ENCODE assay signal across 9 cellular contexts in genomic region chr17:81064746-81065475, GRCh38. TPM values are rescaled to one million over a fixed set of nuclear protein-coding genes. Genes with fewer than 3 reads are reported as not detected.
DNase-seq lines count a peak whose midpoint lies in the region; ATAC-seq and TF ChIP-seq lines count a peak whose summit lies in the region.
"Had no signal": no experiment of that assay in that cellular context is flagged by ENCODE, and none has a peak within 500 bp of the region (broad histone marks: within the 10 kb centered on the region; RNA-seq: fewer than 3 reads in every experiment).

No MANE protein-coding gene starts in this region.

- peak; percentile 79 for DNase-seq in LHCN-M2 (ENCODE audit: low read depth)
- peak; percentile 87 for DNase-seq in epithelial cell of esophagus (ENCODE audit: low read depth)
- DNase-seq in lung (ENCODE audit: low spot score) = no peak
- no peak for DNase-seq in upper lobe of right lung
- DNase-seq in COLO668 (lab: John Stamatoyannopoulos, UW; ENCODE audit: unreplicated experiment) = no peak
- DNase-seq: activated naive CD8-positive, alpha-beta T cell treated with anti-CD3 and anti-CD28 coated beads for 36 hours; stimulated activated naive CD8-positive, alpha-beta T cell treated with anti-CD3 and anti-CD28 coated beads, Interleukin-15, amount 100 ng/mL, for 72 hours had no signal

- peaks cover 0 to 29% of the 10 kb centered on the region in 2 donors for H3K4me1 ChIP-seq in lung (ENCODE audit: control insufficient read depth in 2 of 2, insufficient read depth in 2 of 2, low read length in 2 of 2)
- H3K4me1 ChIP-seq in upper lobe of right lung = peaks cover 22% of the 10 kb centered on the region

- H3K27ac ChIP-seq in lung (ENCODE audit: low read depth in 1 of 2, low read length in 1 of 2) (peak overlapping the region in 1 of 2 donors; percentile 76), upper lobe of right lung (peak overlapping the region; percentile 58)

- WGBS in lung, 2 donors = 64 to 85% methylated on average over 17 of the region's 17 CpGs

- H3K9me3 ChIP-seq in lung (ENCODE audit: control insufficient read depth in 2 of 2, insufficient read depth in 1 of 2, low read length in 1 of 2) (no peaks in the 10 kb centered on the region), upper lobe of right lung (no peaks in the 10 kb centered on the region)

- ATAC-seq in lung (ENCODE audit: insufficient read depth, low FRiP score) (peak; percentile 5), upper lobe of right lung (peak; percentile 59), GM21367 (IDR thresholded peaks at IDR 0.05; ENCODE audit: unreplicated experiment) (no peak), GM21528 (IDR thresholded peaks at IDR 0.05; ENCODE audit: low FRiP score, unreplicated experiment) (no peak)
- ATAC-seq: stimulated activated naive CD8-positive, alpha-beta T cell treated with anti-CD3 and anti-CD28 coated beads, Interleukin-15, amount 100 ng/mL, for 72 hours had no signal

- TF ChIP-seq CTCF in epithelial cell of esophagus (IDR thresholded peaks at IDR 0.05; ENCODE audit: insufficient read depth, low read depth, low read length, missing control alignments) (no peak), lung (IDR thresholded peaks at IDR 0.05; ENCODE audit: control extremely low read depth, extremely low read depth) (no peak), upper lobe of right lung (IDR thresholded peaks at IDR 0.05) (no peak)

- H3K36me3 ChIP-seq in lung (ENCODE audit: control insufficient read depth in 2 of 2, insufficient read depth in 2 of 2, low read length in 2 of 2) = peaks cover 0 to 20% of the 10 kb centered on the region in 2 donors
- peaks cover 7% of the 10 kb centered on the region for H3K36me3 ChIP-seq in upper lobe of right lung

- intact Hi-C loops in upper lobe of right lung (cut with DNase I) = no loop called here

- no peak overlapping the region for H3K4me3 ChIP-seq in epithelial cell of esophagus (ENCODE audit: low read length)
- no peak overlapping the region for H3K4me3 ChIP-seq in lung
- H3K4me3 ChIP-seq in upper lobe of right lung = no peak overlapping the region

- H3K27me3 ChIP-seq in lung (ENCODE audit: control insufficient read depth, insufficient read depth) = no peaks in the 10 kb centered on the region
- no peaks in the 10 kb centered on the region for H3K27me3 ChIP-seq in upper lobe of right lung

RNA-seq across cellular contexts. Expression of gene BAIAP2, which starts 30.0 kb away (rescaled TPM):
- total RNA-seq in LHCN-M2 (2014; rRNA removed) = 15.2 and 22.0 TPM in 2 replicates
- polyA plus RNA-seq in LHCN-M2 (2012) = 38.8 TPM
- 100 to 1,000 TPM in 1 of 2 donors, 10 to 100 TPM in 1; 94.3 to 141 TPM for total RNA-seq in lung
- 10 to 100 TPM; 59.2 to 61.2 TPM for polyA plus RNA-seq in lung
- 139 TPM for total RNA-seq in upper lobe of right lung

Comparison
In these comparisons a context has a peak if more than half of its experiments do, and no peak if none do; other contexts are left out.
1. DNase-seq: peak in LHCN-M2 (single experiment) and epithelial cell of esophagus (single experiment); none in lung (single experiment), upper lobe of right lung (single experiment) and COLO668 (single experiment).
2. ATAC-seq: peak in lung (single experiment) and upper lobe of right lung (single experiment); none in GM21367 (single experiment) and GM21528 (single experiment).